Comparison of ENCODE assay signal across 9 cellular contexts in the genomic region with DNA sequence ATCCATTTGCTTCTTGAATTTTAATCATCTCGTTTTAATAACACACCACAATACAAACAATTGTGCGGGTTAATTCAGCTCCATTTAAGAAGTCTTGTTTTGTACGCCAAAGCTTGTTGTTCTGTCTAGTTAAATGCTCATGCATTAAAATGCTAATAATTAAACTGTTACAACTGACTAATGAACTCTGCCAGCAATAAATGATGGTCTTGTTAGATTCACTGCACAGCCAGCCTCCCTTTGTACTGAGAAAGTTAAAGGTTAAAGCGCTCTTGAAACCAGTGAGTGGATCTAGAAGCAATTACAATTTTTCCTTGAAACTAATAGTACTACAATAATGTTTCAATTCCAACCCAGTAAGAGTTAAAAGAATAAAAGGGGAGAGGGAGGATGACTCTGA.
"Had no signal": no experiment of that assay in that cellular context is flagged by ENCODE, and none has a peak within 500 bp of the region (broad histone marks: within the 10 kb centered on the region; RNA-seq: fewer than 3 reads in every experiment).

No MANE protein-coding gene starts in this region.

- H3K9ac ChIP-seq: GM23248 had no signal

- H2AFZ ChIP-seq: GM23248 had no signal

- H3K27ac ChIP-seq: GM23248 had no signal

- H3K4me3 ChIP-seq: GM23248, HAP-1 had no signal

- H3K4me3 Mint-ChIP-seq: HFFc6, IgD-negative memory B cell had no signal

- H3K9me3 ChIP-seq: HAP-1 had no signal

- H3K36me3 ChIP-seq: HAP-1 had no signal

- DNase-seq: GM23248, GOT3, H7, HFFc6, KBM-7 had no signal

- H3K36me3 Mint-ChIP-seq: IgD-negative memory B cell had no signal

- H3K4me1 Mint-ChIP-seq: IgD-negative memory B cell had no signal

- H3K4me1 ChIP-seq: HAP-1 had no signal

- FAIRE-seq: HTR-8/SVneo had no signal

- H3K27ac Mint-ChIP-seq: HFFc6, IgD-negative memory B cell had no signal

- ATAC-seq: HCT116 had no signal
